ENCODE assay signal across 2 cellular contexts in genomic region chr6:148306287-148306686, GRCh38.
TF ChIP-seq lines count a peak whose summit lies in the region.

No MANE protein-coding gene starts in this region.

TF ChIP-seq in SK-N-SH, 30 proteins besides CTCF, POLR2A, EP300 and RAD21 (continued from another document):
- no peak for TF ChIP-seq ZBTB33 (IDR thresholded peaks at IDR 0.05; ENCODE audit: borderline replicate concordance, low read depth)
- TF ChIP-seq ELF1 (IDR thresholded peaks at IDR 0.05) = no peak

TF ChIP-seq in SK-N-SH treated with all-trans-retinoic acid at 6 μM for 48 hours, 23 proteins besides CTCF, POLR2A, EP300 and RAD21 (continued from another document):
- TF ChIP-seq, protein P1, sequence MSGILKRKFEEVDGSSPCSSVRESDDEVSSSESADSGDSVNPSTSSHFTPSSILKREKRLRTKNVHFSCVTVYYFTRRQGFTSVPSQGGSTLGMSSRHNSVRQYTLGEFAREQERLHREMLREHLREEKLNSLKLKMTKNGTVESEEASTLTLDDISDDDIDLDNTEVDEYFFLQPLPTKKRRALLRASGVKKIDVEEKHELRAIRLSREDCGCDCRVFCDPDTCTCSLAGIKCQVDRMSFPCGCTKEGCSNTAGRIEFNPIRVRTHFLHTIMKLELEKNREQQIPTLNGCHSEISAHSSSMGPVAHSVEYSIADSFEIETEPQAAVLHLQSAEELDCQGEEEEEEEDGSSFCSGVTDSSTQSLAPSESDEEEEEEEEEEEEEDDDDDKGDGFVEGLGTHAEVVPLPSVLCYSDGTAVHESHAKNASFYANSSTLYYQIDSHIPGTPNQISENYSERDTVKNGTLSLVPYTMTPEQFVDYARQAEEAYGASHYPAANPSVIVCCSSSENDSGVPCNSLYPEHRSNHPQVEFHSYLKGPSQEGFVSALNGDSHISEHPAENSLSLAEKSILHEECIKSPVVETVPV (CRISPR knock-in tag; IDR thresholded peaks at IDR 0.05) = no peak
- TF ChIP-seq POU6F1 (CRISPR knock-in tag; IDR thresholded peaks at IDR 0.05; ENCODE audit: borderline replicate concordance, low read depth) (no peak), ZFP3 (CRISPR knock-in tag; IDR thresholded peaks at IDR 0.05) (no peak), ARNTL (CRISPR knock-in tag; IDR thresholded peaks at IDR 0.05; ENCODE audit: borderline replicate concordance, low read depth) (no peak), BACH2 (CRISPR knock-in tag; IDR thresholded peaks at IDR 0.05; ENCODE audit: borderline replicate concordance) (no peak)
